ENCODE assay signal across 8 cellular contexts in genomic region chr17:31488982-31489294, GRCh38.
DNase-seq lines count a peak whose midpoint lies in the region; ATAC-seq lines count a peak whose summit lies in the region.

No MANE protein-coding gene starts in this region.

- no peak for ATAC-seq in activated naive CD4-positive, alpha-beta T cell treated with anti-CD3 and anti-CD28 coated beads, Interleukin-2, amount 50 U/mL, for 72 hours
- peak; percentile 2 for ATAC-seq in left lobe of liver

- DNase-seq in activated CD8-positive, alpha-beta memory T cell treated with anti-CD3 and anti-CD28 coated beads for 24 hours = peak; percentile 70
- no peak for DNase-seq in activated CD8-positive, alpha-beta memory T cell treated with anti-CD3 and anti-CD28 coated beads, Interleukin-2, amount 50 U/mL, for 48 hours
- no peak for DNase-seq in activated naive CD4-positive, alpha-beta T cell treated with anti-CD3 and anti-CD28 coated beads, Interleukin-2, amount 50 U/mL, for 72 hours (ENCODE audit: low spot score in 2 of 2)
- DNase-seq in left lobe of liver (ENCODE audit: low spot score) (no peak), SKM-1 (lab: John Stamatoyannopoulos, UW; ENCODE audit: unreplicated experiment) (no peak), NCI-H2227 treated with DMSO at 0.1 percent for 48 hours (lab: John Stamatoyannopoulos, UW) (no peak), NCI-H345 treated with DMSO at 0.1 percent for 48 hours (lab: John Stamatoyannopoulos, UW; ENCODE audit: unreplicated experiment) (no peak)

- peaks cover 0 to 5% of the 10 kb centered on the region in 2 donors for H3K36me3 Mint-ChIP-seq in activated naive CD4-positive, alpha-beta T cell treated with anti-CD3 and anti-CD28 coated beads, Interleukin-2, amount 50 U/mL, for 72 hours

- peak overlapping the region; percentile 27 for H3K27ac ChIP-seq in temporal lobe (ENCODE audit: low read depth, low read length)

- H3K27ac Mint-ChIP-seq in activated naive CD4-positive, alpha-beta T cell treated with anti-CD3 and anti-CD28 coated beads, Interleukin-2, amount 50 U/mL, for 72 hours = peak overlapping the region; percentile 93 to 97

- H3K9me3 Mint-ChIP-seq in activated naive CD4-positive, alpha-beta T cell treated with anti-CD3 and anti-CD28 coated beads, Interleukin-2, amount 50 U/mL, for 72 hours = no peaks in the 10 kb centered on the region
